ENCODE assay signal across 18 cellular contexts in the genomic region with DNA sequence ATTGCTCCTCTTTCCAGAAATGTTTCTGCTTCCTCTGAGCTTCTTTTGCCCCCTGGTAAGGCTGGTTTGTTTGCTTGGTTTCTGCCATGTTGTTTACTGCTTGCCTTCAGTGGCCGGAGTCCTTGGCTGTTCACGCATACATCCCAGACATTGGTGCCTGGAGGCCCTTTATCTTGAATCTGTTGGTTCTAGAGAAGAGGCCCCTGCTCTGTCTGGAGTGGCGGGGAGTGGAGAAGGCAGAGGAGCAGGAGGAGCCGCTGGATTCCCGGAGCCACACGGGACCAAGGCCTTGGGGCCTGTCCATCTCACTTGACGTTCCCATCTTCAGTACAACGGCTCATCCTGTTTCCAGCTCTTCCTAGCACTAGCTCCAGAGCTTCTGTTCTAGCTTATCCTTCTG.
"Had no signal": no experiment of that assay in that cellular context is flagged by ENCODE, and none has a peak within 500 bp of the region (broad histone marks: within the 10 kb centered on the region; RNA-seq: fewer than 3 reads in every experiment).

No MANE protein-coding gene starts in this region.

- H3K27me3 ChIP-seq: esophagus muscularis mucosa, foreskin keratinocyte, gastroesophageal sphincter, hepatocyte had no signal

- ATAC-seq: foreskin keratinocyte, gastroesophageal sphincter, heart left ventricle, left cardiac atrium, left lung, left ventricle myocardium superior, lower lobe of right lung, mucosa of descending colon had no signal

- H3K4me2 ChIP-seq: hepatocyte had no signal

- H3K36me3 ChIP-seq: esophagus muscularis mucosa, gastroesophageal sphincter, heart left ventricle, left lung, lower lobe of right lung had no signal

- DNase-seq: dermis blood vessel endothelial cell; dorsolateral prefrontal cortex; effector CD4-positive, alpha-beta T cell; effector memory CD4-positive, alpha-beta T cell; foreskin keratinocyte; heart left ventricle; hypothalamus; immature natural killer cell; left cardiac atrium; left lung; left ventricle myocardium superior; lower lobe of right lung; mesenchymal stem cell; mucosa of descending colon had no signal

- H3K4me1 ChIP-seq: foreskin keratinocyte, lower lobe of right lung had no signal

- H3K9me3 ChIP-seq: esophagus muscularis mucosa, gastroesophageal sphincter, heart left ventricle, left lung, lower lobe of right lung, mucosa of descending colon had no signal

- H3K4me3 ChIP-seq: coronary artery, dorsolateral prefrontal cortex, esophagus muscularis mucosa, gastroesophageal sphincter, heart left ventricle, hepatocyte, left lung, lower lobe of right lung, mucosa of descending colon had no signal

- H3K27ac ChIP-seq: esophagus muscularis mucosa, foreskin keratinocyte, heart left ventricle, hepatocyte, left lung, lower lobe of right lung had no signal
